ENCODE assay signal across 8 cellular contexts in genomic region chrX:104419926-104420325, GRCh38.
"Had no signal": no experiment of that assay in that cellular context is flagged by ENCODE, and none has a peak within 500 bp of the region (broad histone marks: within the 10 kb centered on the region; RNA-seq: fewer than 3 reads in every experiment).

No MANE protein-coding gene starts in this region.

- ATAC-seq: GM23338, K562 had no signal

- H3K4me3 ChIP-seq: GM23338, K562 had no signal

- H2AFZ ChIP-seq: GM23338 had no signal

- DNase-seq: H9, HCEC 1CT, IMR-90 had no signal

- H3K4me2 ChIP-seq: GM23338 had no signal

- FAIRE-seq: H1, H54, HTR-8/SVneo, K562 had no signal
